23 cellular contexts compared by ENCODE assay signal in the genomic region with DNA sequence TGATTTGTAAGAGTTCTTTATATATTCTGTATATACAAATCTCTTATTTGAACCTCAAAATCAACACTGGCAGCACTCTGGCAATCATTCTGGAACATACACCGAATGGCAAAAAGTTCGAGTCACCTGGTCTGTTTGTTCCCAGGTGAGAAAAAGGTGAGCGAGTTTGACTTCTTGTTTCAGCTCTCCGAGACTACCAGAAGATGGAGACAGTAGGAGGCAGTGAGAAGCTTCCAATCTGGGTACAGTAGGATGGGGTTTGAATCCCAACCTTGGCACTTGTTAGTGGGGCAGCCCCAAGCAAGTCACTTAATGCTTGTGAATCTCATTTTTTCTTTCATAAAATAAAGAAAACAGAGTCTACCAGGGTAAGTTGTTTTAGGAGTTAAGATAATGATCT.
"Had no signal": no experiment of that assay in that cellular context is flagged by ENCODE, and none has a peak within 500 bp of the region (broad histone marks: within the 10 kb centered on the region; RNA-seq: fewer than 3 reads in every experiment).

No MANE protein-coding gene starts in this region.

- H3K27ac ChIP-seq: adrenal gland, body of pancreas, cardiac muscle cell, left ventricle myocardium inferior, neutrophil, right lobe of liver, tibial nerve had no signal

- ATAC-seq: body of pancreas; effector memory CD8-positive, alpha-beta T cell; esophagus mucosa; right lobe of liver had no signal

- FAIRE-seq: endothelial cell of umbilical vein, islet of Langerhans had no signal

- DNase-seq: activated CD4-positive, alpha-beta T cell treated with anti-CD3 and anti-CD28 coated beads for 48 hours; activated CD4-positive, alpha-beta T cell treated with anti-CD3 and anti-CD28 coated beads, Interleukin-2, amount 50 U/mL, for 48 hours; activated CD8-positive, alpha-beta memory T cell treated with anti-CD3 and anti-CD28 coated beads for 24 hours; activated effector memory CD4-positive, alpha-beta T cell treated with Interleukin-2 at 50 U/mL for 16 hours; activated naive CD4-positive, alpha-beta T cell treated with Interleukin-2 at 50 U/mL for 16 hours; activated naive CD8-positive, alpha-beta T cell treated with anti-CD3 and anti-CD28 coated beads for 36 hours; adrenal gland; aorta; body of pancreas; cortex of kidney; effector memory CD8-positive, alpha-beta T cell; foreskin fibroblast; left ventricle myocardium inferior; right lobe of liver; stimulated activated CD4-positive, alpha-beta T cell treated with anti-CD3 and anti-CD28 coated beads, Interleukin-2, amount 100 ng/mL, for 48 hours; stimulated activated naive CD4-positive, alpha-beta T cell treated with Interleukin-2 at 50 U/mL for 16 hours had no signal

- H3K4me3 ChIP-seq: adrenal gland, body of pancreas, cardiac muscle cell, left ventricle myocardium inferior, lung, right lobe of liver, tibial nerve had no signal

- H3K9me3 ChIP-seq: adrenal gland, body of pancreas, left ventricle myocardium inferior, neutrophil, right lobe of liver, tibial nerve had no signal

- H3K4me1 ChIP-seq: adrenal gland, body of pancreas, left ventricle myocardium inferior, right lobe of liver, tibial nerve had no signal

- H3K27me3 ChIP-seq: adrenal gland, body of pancreas, cardiac muscle cell, neutrophil, right lobe of liver, tibial nerve had no signal
